1 cellular context compared by ENCODE assay signal in genomic region chr22:20435436-20436308, GRCh38.
TF ChIP-seq lines count a peak whose summit lies in the region.

No MANE protein-coding gene starts in this region.

TF ChIP-seq in K562, 482 proteins besides CTCF, POLR2A, EP300 and RAD21 (continued from another document):
- TF ChIP-seq ZNF280B (CRISPR knock-in tag; IDR thresholded peaks at IDR 0.05) = no peak
- TF ChIP-seq RCOR1 (IDR thresholded peaks at IDR 0.05; ENCODE audit: borderline replicate concordance in 1 of 2, low read depth in 2 of 2, low read length in 2 of 2) = no peak
- TF ChIP-seq ZNF518B (CRISPR knock-in tag; IDR thresholded peaks at IDR 0.05) = no peak
- TF ChIP-seq CBFA2T2 (conservative IDR thresholded peaks at IDR 0.05) = no peak
- TF ChIP-seq HNRNPLL (IDR thresholded peaks at IDR 0.05; ENCODE audit: low read depth, low read length, poor library complexity, severe bottlenecking) = peak; percentile 15
- peak; percentile 23; the same call in 1 of the 2 replicates for TF ChIP-seq ZNF143 (CRISPR knock-in tag; IDR thresholded peaks at IDR 0.05)
- no peak for TF ChIP-seq ZNF232 (CRISPR knock-in tag; IDR thresholded peaks at IDR 0.05)
- no peak for TF ChIP-seq JUN (IDR thresholded peaks at IDR 0.05; ENCODE audit: borderline replicate concordance, low read depth, low read length)
- 0 out of 2 replicates have a peak, but pooled peaks have one; percentile 29 for TF ChIP-seq JUN (CRISPR knock-in tag; IDR thresholded peaks at IDR 0.05; ENCODE audit: borderline replicate concordance)
- no peak for TF ChIP-seq KDM4B (IDR thresholded peaks at IDR 0.05; ENCODE audit: borderline replicate concordance in 2 of 2, low read depth in 1 of 2)
- TF ChIP-seq TSC22D4 (tag; IDR thresholded peaks at IDR 0.05) = peak; percentile 66; the same call in 1 of the 2 replicates
- 0 out of 2 replicates have a peak, but pooled peaks have one; percentile 13 for TF ChIP-seq PHB (CRISPR knock-in tag; IDR thresholded peaks at IDR 0.05)
- no peak for TF ChIP-seq DACH1 (IDR thresholded peaks at IDR 0.05; ENCODE audit: partially characterized antibody)
- no peak for TF ChIP-seq TEAD4 (IDR thresholded peaks at IDR 0.05; ENCODE audit: low read length)
- TF ChIP-seq TEAD4 (CRISPR knock-in tag; IDR thresholded peaks at IDR 0.05; ENCODE audit: borderline replicate concordance) = peak; percentile 70; the same call in 1 of the 2 replicates
